1 cellular context compared by ENCODE assay signal in the genomic region with DNA sequence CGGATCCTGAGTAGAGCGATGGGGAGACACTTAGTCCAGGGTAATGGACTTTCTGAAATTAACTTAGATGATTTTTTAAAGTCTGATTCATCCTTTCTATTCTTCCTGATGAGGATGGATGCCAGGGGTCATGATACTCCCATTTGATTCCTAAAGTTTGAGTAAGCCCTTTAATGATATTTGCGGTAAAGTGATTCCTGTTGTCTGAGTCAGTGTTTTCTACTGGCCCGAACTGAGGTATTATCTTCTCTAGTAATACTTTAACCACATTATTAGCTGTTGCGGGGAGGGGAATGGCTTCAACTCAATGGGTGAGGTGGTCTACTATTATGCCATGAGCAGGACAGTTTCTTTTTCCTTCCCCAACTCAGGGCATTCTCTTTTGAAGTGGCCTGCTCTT.
TF ChIP-seq lines count a peak whose summit lies in the region.

No MANE protein-coding gene starts in this region.

TF ChIP-seq in SK-N-SH, 30 proteins besides CTCF, POLR2A, EP300 and RAD21 (continued from another document):
- TF ChIP-seq, protein P1, sequence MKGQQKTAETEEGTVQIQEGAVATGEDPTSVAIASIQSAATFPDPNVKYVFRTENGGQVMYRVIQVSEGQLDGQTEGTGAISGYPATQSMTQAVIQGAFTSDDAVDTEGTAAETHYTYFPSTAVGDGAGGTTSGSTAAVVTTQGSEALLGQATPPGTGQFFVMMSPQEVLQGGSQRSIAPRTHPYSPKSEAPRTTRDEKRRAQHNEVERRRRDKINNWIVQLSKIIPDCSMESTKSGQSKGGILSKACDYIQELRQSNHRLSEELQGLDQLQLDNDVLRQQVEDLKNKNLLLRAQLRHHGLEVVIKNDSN (IDR thresholded peaks at IDR 0.05; ENCODE audit: borderline replicate concordance, low read depth): no peak
- peak; percentile 95 for TF ChIP-seq JUND (IDR thresholded peaks at IDR 0.05)
- TF ChIP-seq FOXJ3 (CRISPR knock-in tag; IDR thresholded peaks at IDR 0.05): no peak
- no peak for TF ChIP-seq TAF1 (IDR thresholded peaks at IDR 0.05; ENCODE audit: borderline replicate concordance, low read depth, low read length)
- no peak for TF ChIP-seq RFX5 (IDR thresholded peaks at IDR 0.05; ENCODE audit: low read length)
- TF ChIP-seq RCOR1 (IDR thresholded peaks at IDR 0.05; ENCODE audit: low read length): no peak
- TF ChIP-seq GABPA (IDR thresholded peaks at IDR 0.05; ENCODE audit: low read depth): no peak
- TF ChIP-seq POLR2AphosphoS5 (IDR thresholded peaks at IDR 0.05; ENCODE audit: low read depth, low read length): peak; percentile 39; the same call in 1 of the 2 replicates
- no peak for TF ChIP-seq USF2 (IDR thresholded peaks at IDR 0.05; ENCODE audit: borderline replicate concordance, low read depth, low read length)
- TF ChIP-seq FOSL2 (IDR thresholded peaks at IDR 0.05; ENCODE audit: borderline replicate concordance, low read depth): peak; percentile 93
- no peak; the same call in 1 of the 2 replicates for TF ChIP-seq ZBTB33 (IDR thresholded peaks at IDR 0.05; ENCODE audit: borderline replicate concordance, low read depth)
- no peak for TF ChIP-seq NRF1 (IDR thresholded peaks at IDR 0.05; ENCODE audit: low read depth, low read length)
- peak; percentile 56; the same call in 1 of the 2 replicates for TF ChIP-seq FOXM1 (IDR thresholded peaks at IDR 0.05; ENCODE audit: low read depth)
- TF ChIP-seq RXRA (IDR thresholded peaks at IDR 0.05; ENCODE audit: borderline replicate concordance, low read depth): peak; percentile 96
- TF ChIP-seq TCF12 (IDR thresholded peaks at IDR 0.05): peak; percentile 85
